Comparison of ENCODE assay signal across 8 cellular contexts in genomic region chr9:89603629-89604462, GRCh38. TPM values are rescaled to one million over a fixed set of nuclear protein-coding genes. Genes with fewer than 3 reads are reported as not detected.
A peak's percentile ranks its signal among the peaks of the same experiment; 100 is the strongest.
DNase-seq lines count a peak whose midpoint lies in the region; ATAC-seq and TF ChIP-seq lines count a peak whose summit lies in the region.

No MANE protein-coding gene starts in this region.

- intact Hi-C loops in lower leg skin (cut with DNase I; ENCODE audit: low total_unique reads), result loop anchor here (5.0 kb wide), 1 partner anchor 493 kb away; no protein-coding TSS in a partner anchor

- TF ChIP-seq CTCF in GM10248 (IDR thresholded peaks at IDR 0.05; ENCODE audit: control extremely low read depth, extremely low read depth, low read depth, missing control alignments) (peak; percentile 49), WERI-Rb-1 (IDR thresholded peaks at IDR 0.05; ENCODE audit: low read depth, low read length) (peak; percentile 70), lower leg skin (IDR thresholded peaks at IDR 0.05) (no peak)

- H3K27ac ChIP-seq in WERI-Rb-1, result peak overlapping the region; percentile 96

- POLR2A ChIA-PET in GM10248 (lab: Yijun Ruan, JAX), result interaction anchor here (1.1 to 1.2 kb wide), 2 partner anchors 98 to 147 kb away, joined by 3 to 4 read pairs; no protein-coding TSS in a partner anchor

- no peak for TF ChIP-seq POLR2A in lower leg skin (IDR thresholded peaks at IDR 0.05)

- ATAC-seq in GM21367 (IDR thresholded peaks at IDR 0.05; ENCODE audit: unreplicated experiment), result no peak

- CTCF ChIA-PET in GM10248 (lab: Yijun Ruan, JAX), result interaction anchor here (0.7 to 19.3 kb wide), 40 partner anchors 11 to 567 kb away, joined by 3 to 298 read pairs (median 5); no protein-coding TSS in a partner anchor

- no peaks in the 10 kb centered on the region for H3K9me3 ChIP-seq in WERI-Rb-1 (ENCODE audit: severe bottlenecking)

- H3K27me3 ChIP-seq in WERI-Rb-1 (ENCODE audit: insufficient read depth, low read depth, severe bottlenecking), result no peaks in the 10 kb centered on the region

- peak; percentile 56 for DNase-seq in GM10248 (ENCODE audit: extremely low spot score)
- peak; percentile 72 for DNase-seq in NCI-H1694 treated with DMSO at 0.1 percent for 48 hours (lab: John Stamatoyannopoulos, UW)
- DNase-seq in WERI-Rb-1, result peak; percentile 94
- peak; percentile 61 for DNase-seq in dermis blood vessel endothelial cell
- peak; percentile 45 to 91 for DNase-seq in lower leg skin (ENCODE audit: low spot score in 2 of 2)
- DNase-seq in stimulated activated CD4-positive, alpha-beta T cell treated with anti-CD3 and anti-CD28 coated beads, Interleukin-4, amount 100 ng/mL, for 4 hours, result peak; percentile 19 to 24
- DNase-seq in GM19238 (ENCODE audit: insufficient read length, low spot score), result no peak

- H3K4me3 ChIP-seq in WERI-Rb-1 (ENCODE audit: low read depth, low read length) (peak overlapping the region; percentile 97), lower leg skin (ENCODE audit: low read depth, poor library complexity, severe bottlenecking) (peak overlapping the region; percentile 1)

- peaks cover 30% of the 10 kb centered on the region for H3K36me3 ChIP-seq in WERI-Rb-1

- 0 to 1% methylated on average over 39 to 49 of the region's 63 CpGs for WGBS in lower leg skin, 2 donors

RNA-seq across cellular contexts. Expression of gene GADD45G, which starts 1.0 kb away (rescaled TPM):
- total RNA-seq in dermis blood vessel endothelial cell (not detected in 2 replicates), lower leg skin (10 to 100 TPM; 18.3 to 48.9 (median 23.6) TPM)

Comparison
In these comparisons a context has a peak if more than half of its experiments do, and no peak if none do; other contexts are left out.
1. CTCF ChIP-seq: peak in GM10248 (single experiment) and WERI-Rb-1 (single experiment); none in lower leg skin (0 of 3).
2. RNA of gene GADD45G, which starts 1.0 kb away (total RNA-seq): 18.3 to 48.9 TPM in lower leg skin; not detected in dermis blood vessel endothelial cell; every median in the first group is over 10 times any median in the second.